Comparison of ENCODE assay signal across 14 cellular contexts in the genomic region with DNA sequence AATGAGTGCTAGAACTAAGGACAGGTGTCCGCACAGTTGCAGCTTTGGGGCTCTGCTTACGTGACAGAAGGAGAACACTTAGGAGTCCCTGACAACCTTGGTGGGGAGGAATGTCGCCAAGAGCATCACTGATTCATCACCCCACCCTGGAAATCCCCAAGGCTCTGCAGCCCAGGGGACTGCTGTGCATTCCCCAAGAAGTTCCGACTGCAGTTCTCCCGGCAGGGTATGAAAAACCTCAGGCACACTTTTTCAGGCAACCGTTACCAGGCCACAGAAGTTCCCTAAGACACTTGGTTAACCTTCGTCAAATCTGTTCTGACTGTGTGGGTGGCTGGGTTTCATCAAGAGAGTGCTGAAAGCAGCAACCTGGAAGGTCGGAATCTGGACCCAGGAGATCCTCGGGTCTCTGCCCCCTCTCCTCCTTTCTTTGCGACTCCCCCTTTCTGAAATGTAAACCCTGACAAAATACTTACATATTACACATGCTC.
DNase-seq lines count a peak whose midpoint lies in the region; ATAC-seq lines count a peak whose summit lies in the region.
"Had no signal": no experiment of that assay in that cellular context is flagged by ENCODE, and none has a peak within 500 bp of the region (broad histone marks: within the 10 kb centered on the region; RNA-seq: fewer than 3 reads in every experiment).

No MANE protein-coding gene starts in this region.

- no peaks in the 10 kb centered on the region for H3K9me3 Mint-ChIP-seq in activated CD4-positive, alpha-beta T cell treated with anti-CD3 and anti-CD28 coated beads for 36 hours (ENCODE audit: low read depth)
- H3K9me3 Mint-ChIP-seq in memory B cell: no peaks in the 10 kb centered on the region

- peak; percentile 7 for ATAC-seq in activated CD4-positive, alpha-beta T cell treated with anti-CD3 and anti-CD28 coated beads for 36 hours
- peak; percentile 45 for ATAC-seq in GM19351 (IDR thresholded peaks at IDR 0.05; ENCODE audit: unreplicated experiment)
- peak; percentile 50 for ATAC-seq in memory B cell (ENCODE audit: low read depth)
- ATAC-seq in HG03280 (IDR thresholded peaks at IDR 0.05; ENCODE audit: unreplicated experiment): no peak
- ATAC-seq: heart left ventricle had no signal

- CTCF ChIA-PET in activated CD4-positive, alpha-beta T cell treated with anti-CD3 and anti-CD28 coated beads for 36 hours (lab: Charles Lee): interaction anchor here (0.5 to 2.1 kb wide), 8 partner anchors 9 to 490 kb away, joined by 3 to 16 read pairs (median 4); no protein-coding TSS in a partner anchor

- H3K36me3 Mint-ChIP-seq in activated CD4-positive, alpha-beta T cell treated with anti-CD3 and anti-CD28 coated beads for 36 hours (ENCODE audit: low read depth): no peaks in the 10 kb centered on the region
- no peaks in the 10 kb centered on the region for H3K36me3 Mint-ChIP-seq in memory B cell

- DNase-seq in activated CD4-positive, alpha-beta T cell treated with anti-CD3 and anti-CD28 coated beads for 36 hours: peak; percentile 63
- DNase-seq in activated CD4-positive, alpha-beta T cell treated with anti-CD3 and anti-CD28 coated beads, Interleukin-2, amount 50 U/mL, for 1 hour: no peak
- DNase-seq in NCI-H2171 treated with DMSO at 0.1 percent for 48 hours (lab: John Stamatoyannopoulos, UW) (peak; percentile 76), memory B cell (ENCODE audit: low spot score in 2 of 2) (no peak), activated gamma-delta T cell treated with Interleukin-2 at 50 U/mL for 16 hours (no peak), EL (no peak)
- DNase-seq: 8988T, heart left ventricle, NCI-H1092, NCI-H526, SIG-M5, testis had no signal

- H3K4me1 Mint-ChIP-seq in activated CD4-positive, alpha-beta T cell treated with anti-CD3 and anti-CD28 coated beads for 36 hours: peaks cover 46% of the 10 kb centered on the region
- peaks cover 21% of the 10 kb centered on the region for H3K4me1 Mint-ChIP-seq in memory B cell

- no peak overlapping the region for H3K4me3 Mint-ChIP-seq in activated CD4-positive, alpha-beta T cell treated with anti-CD3 and anti-CD28 coated beads for 36 hours
- H3K4me3 Mint-ChIP-seq in memory B cell: no peak overlapping the region

- POLR2A ChIA-PET in activated CD4-positive, alpha-beta T cell treated with anti-CD3 and anti-CD28 coated beads for 36 hours (lab: Charles Lee): interaction anchor here (1.3 to 1.4 kb wide), 3 partner anchors 49 to 72 kb away, joined by 3 to 9 read pairs (median 4); no protein-coding TSS in a partner anchor

- H3K27ac Mint-ChIP-seq in activated CD4-positive, alpha-beta T cell treated with anti-CD3 and anti-CD28 coated beads for 36 hours: peak overlapping the region; percentile 86
- peak overlapping the region; percentile 45 for H3K27ac Mint-ChIP-seq in memory B cell

- intact Hi-C loops in activated CD4-positive, alpha-beta T cell treated with anti-CD3 and anti-CD28 coated beads for 36 hours (cut with DNase I, micrococcal nuclease): loop anchor here (1.0 to 5.0 kb wide), 4 partner anchors 72 to 323 kb away; a partner anchor contains a TSS

- peaks cover 4% of the 10 kb centered on the region for H3K27me3 Mint-ChIP-seq in activated CD4-positive, alpha-beta T cell treated with anti-CD3 and anti-CD28 coated beads for 36 hours
- H3K27me3 Mint-ChIP-seq in memory B cell: peaks cover 1% of the 10 kb centered on the region

Comparison
In these comparisons a context has a peak if more than half of its experiments do, and no peak if none do; other contexts are left out.
1. DNase-seq: peak in activated CD4-positive, alpha-beta T cell treated with anti-CD3 and anti-CD28 coated beads for 36 hours (single experiment) and NCI-H2171 treated with DMSO at 0.1 percent for 48 hours (single experiment); none in activated CD4-positive, alpha-beta T cell treated with anti-CD3 and anti-CD28 coated beads, Interleukin-2, amount 50 U/mL, for 1 hour (single experiment), memory B cell (0 of 2), activated gamma-delta T cell treated with Interleukin-2 at 50 U/mL for 16 hours (single experiment) and EL (single experiment).